ENCODE assay signal across 28 cellular contexts in genomic region chr15:52822475-52822874, GRCh38. TPM values are rescaled to one million over a fixed set of nuclear protein-coding genes. Genes with fewer than 3 reads are reported as not detected.
"Had no signal": no experiment of that assay in that cellular context is flagged by ENCODE, and none has a peak within 500 bp of the region (broad histone marks: within the 10 kb centered on the region; RNA-seq: fewer than 3 reads in every experiment).

No MANE protein-coding gene starts in this region.

- H3K9me3 ChIP-seq: colonic mucosa, mucosa of descending colon, sigmoid colon, testis, transverse colon had no signal

- H3K27ac ChIP-seq: colonic mucosa, heart right ventricle, sigmoid colon, skin epidermis, testis, transverse colon had no signal

- H3K4me3 Mint-ChIP-seq: endodermal cell; naive thymus-derived CD8-positive, alpha-beta T cell; stimulated activated naive B cell treated with anti-CD40 and anti-IgM and Interleukin-4, amounts not matched to agents 10 μg/mL and 1 μg/mL and 100 μg/mL, for 72 hours; stimulated activated naive CD8-positive, alpha-beta T cell treated with anti-CD3 and anti-CD28 coated beads, Interleukin-15, amount 100 ng/mL, for 72 hours had no signal

- H3K4me3 ChIP-seq: colonic mucosa, heart right ventricle, mucosa of descending colon, sigmoid colon, skin epidermis, testis, transverse colon had no signal

- H3K27ac Mint-ChIP-seq: endodermal cell; naive thymus-derived CD8-positive, alpha-beta T cell; stimulated activated naive B cell treated with anti-CD40 and anti-IgM and Interleukin-4, amounts not matched to agents 10 μg/mL and 1 μg/mL and 100 μg/mL, for 72 hours; stimulated activated naive CD8-positive, alpha-beta T cell treated with anti-CD3 and anti-CD28 coated beads, Interleukin-15, amount 100 ng/mL, for 72 hours had no signal

- H3K27me3 ChIP-seq: colonic mucosa, testis had no signal

- ATAC-seq: heart right ventricle; left cardiac atrium; left ventricle myocardium superior; mucosa of descending colon; naive thymus-derived CD8-positive, alpha-beta T cell; stimulated activated naive B cell treated with anti-CD40 and anti-IgM and Interleukin-4, amounts not matched to agents 10 μg/mL and 1 μg/mL and 100 μg/mL, for 72 hours; stimulated activated naive CD8-positive, alpha-beta T cell treated with anti-CD3 and anti-CD28 coated beads, Interleukin-15, amount 100 ng/mL, for 72 hours had no signal

- DNase-seq: colonic mucosa; dermis blood vessel endothelial cell; endodermal cell; heart right ventricle; kidney; left cardiac atrium; left ventricle myocardium superior; mammary epithelial cell; mucosa of descending colon; naive thymus-derived CD8-positive, alpha-beta T cell; posterior cingulate gyrus; sigmoid colon; stimulated activated CD4-positive, alpha-beta T cell treated with anti-CD3 and anti-CD28 coated beads, Interleukin-2, amount 100 ng/mL, for 24 hours; stimulated activated CD4-positive, alpha-beta T cell treated with anti-CD3 and anti-CD28 coated beads, Interleukin-4, amount 100 ng/mL, for 4 hours; stimulated activated naive B cell treated with anti-CD40 and anti-IgM and Interleukin-4, amounts not matched to agents 10 μg/mL and 1 μg/mL and 100 μg/mL, for 72 hours; stimulated activated naive CD8-positive, alpha-beta T cell treated with anti-CD3 and anti-CD28 coated beads, Interleukin-15, amount 100 ng/mL, for 72 hours; testis; transverse colon had no signal

- H3K4me1 Mint-ChIP-seq: endodermal cell; naive thymus-derived CD8-positive, alpha-beta T cell; stimulated activated naive B cell treated with anti-CD40 and anti-IgM and Interleukin-4, amounts not matched to agents 10 μg/mL and 1 μg/mL and 100 μg/mL, for 72 hours; stimulated activated naive CD8-positive, alpha-beta T cell treated with anti-CD3 and anti-CD28 coated beads, Interleukin-15, amount 100 ng/mL, for 72 hours had no signal

- H3K36me3 ChIP-seq: colonic mucosa, heart right ventricle, sigmoid colon, transverse colon had no signal

- H3K4me1 ChIP-seq: colonic mucosa, heart right ventricle, sigmoid colon, testis, transverse colon had no signal

RNA-seq across cellular contexts. Expression of gene ONECUT1, which starts 32.3 kb away (rescaled TPM):
- total RNA-seq: dermis blood vessel endothelial cell; endothelial cell of umbilical vein; fibroblast of lung; frontal cortex; glomerular endothelial cell; kidney; left cardiac atrium; left ventricle myocardium superior; mammary epithelial cell; mucosa of descending colon; naive thymus-derived CD8-positive, alpha-beta T cell; osteocyte; pulmonary artery endothelial cell; subcutaneous adipose tissue had no signal
- polyA plus RNA-seq: endothelial cell of umbilical vein; esophagus; fibroblast of lung; heart right ventricle; mammary epithelial cell; naive thymus-derived CD8-positive, alpha-beta T cell; sigmoid colon; urinary bladder had no signal
